In the genomic region with DNA sequence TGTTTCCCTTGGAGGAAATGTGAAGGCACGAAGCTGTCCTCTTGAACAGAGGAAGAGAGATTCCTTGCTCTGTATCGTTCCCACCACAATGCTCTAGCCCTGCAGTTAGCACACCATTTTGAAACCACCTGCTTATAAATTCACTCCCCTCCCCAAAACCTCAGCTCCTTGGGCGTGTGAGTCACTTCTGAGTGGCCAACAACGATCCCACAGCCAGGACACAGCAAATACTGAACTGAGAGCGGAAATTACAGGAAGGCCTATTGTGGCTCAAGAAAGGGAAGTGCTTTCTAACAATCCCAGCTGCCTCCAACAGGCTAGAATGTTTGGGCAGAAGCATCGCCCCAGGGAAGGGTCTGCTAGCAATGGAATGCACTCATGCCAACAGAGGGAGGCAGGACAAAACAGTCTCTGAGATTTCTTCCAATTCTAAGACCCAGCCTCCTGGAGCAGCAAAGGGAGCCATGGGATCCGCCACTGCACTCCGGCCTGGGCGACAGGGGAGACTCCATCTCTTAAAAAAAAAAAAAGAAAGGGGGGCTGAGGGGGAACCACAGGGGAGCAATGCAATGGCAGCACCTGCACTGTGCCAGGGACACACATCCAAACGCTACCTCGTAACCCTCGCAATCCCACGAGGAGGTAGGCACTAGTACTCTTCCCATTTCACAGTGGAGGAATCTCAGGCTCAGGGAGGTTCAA, we compare ENCODE assay signal across 9 cellular contexts. TPM values are rescaled to one million over a fixed set of nuclear protein-coding genes. Genes with fewer than 3 reads are reported as not detected.
DNase-seq lines count a peak whose midpoint lies in the region; ATAC-seq and TF ChIP-seq lines count a peak whose summit lies in the region.
"Had no signal": no experiment of that assay in that cellular context is flagged by ENCODE, and none has a peak within 500 bp of the region (broad histone marks: within the 10 kb centered on the region; RNA-seq: fewer than 3 reads in every experiment).

No MANE protein-coding gene starts in this region.

- TF ChIP-seq EP300 in upper lobe of left lung (IDR thresholded peaks at IDR 0.05), result no peak

- H3K4me1 ChIP-seq in upper lobe of left lung (peaks cover 39 to 59% (median 48%) of the 10 kb centered on the region in 4 donors), BE2C (no peaks in the 10 kb centered on the region)

- no peak for TF ChIP-seq CTCF in upper lobe of left lung (IDR thresholded peaks at IDR 0.05)
- no peak for TF ChIP-seq CTCF in BE2C (IDR thresholded peaks at IDR 0.05; ENCODE audit: low read depth, low read length)

- H3K27ac Mint-ChIP-seq in activated naive CD4-positive, alpha-beta T cell treated with anti-CD3 and anti-CD28 coated beads, Interleukin-2, amount 10 ng/mL, durations not matched to agents 7 days and 5 days, result no peak overlapping the region
- H3K27ac Mint-ChIP-seq in activated naive CD4-positive, alpha-beta T cell treated with anti-CD3 and anti-CD28 coated beads for 36 hours, result no peak overlapping the region
- H3K27ac Mint-ChIP-seq in activated CD4-positive, alpha-beta memory T cell treated with anti-CD3 and anti-CD28 coated beads, Interleukin-2, amount 10 ng/mL, durations not matched to agents 7 days and 5 days, result peak overlapping the region; percentile 44

- H3K27me3 ChIP-seq in upper lobe of left lung (no peaks in the 10 kb centered on the region), BE2C (no peaks in the 10 kb centered on the region)

- H3K27ac ChIP-seq in upper lobe of left lung, result peak overlapping the region; percentile 35 to 98 (median 96)

- intact Hi-C loops in activated naive CD4-positive, alpha-beta T cell treated with anti-CD3 and anti-CD28 coated beads for 36 hours (cut with micrococcal nuclease), result loop anchor here (5.0 kb wide), 1 partner anchor 640 kb away; a partner anchor contains a TSS

- no peaks in the 10 kb centered on the region for H3K9me3 Mint-ChIP-seq in activated naive CD4-positive, alpha-beta T cell treated with anti-CD3 and anti-CD28 coated beads, Interleukin-2, amount 10 ng/mL, durations not matched to agents 7 days and 5 days
- H3K9me3 Mint-ChIP-seq in activated naive CD4-positive, alpha-beta T cell treated with anti-CD3 and anti-CD28 coated beads for 36 hours, result no peaks in the 10 kb centered on the region
- H3K9me3 Mint-ChIP-seq in activated CD4-positive, alpha-beta memory T cell treated with anti-CD3 and anti-CD28 coated beads, Interleukin-2, amount 10 ng/mL, durations not matched to agents 7 days and 5 days, result no peaks in the 10 kb centered on the region

- no peaks in the 10 kb centered on the region for H3K36me3 Mint-ChIP-seq in activated naive CD4-positive, alpha-beta T cell treated with anti-CD3 and anti-CD28 coated beads, Interleukin-2, amount 10 ng/mL, durations not matched to agents 7 days and 5 days
- H3K36me3 Mint-ChIP-seq in activated naive CD4-positive, alpha-beta T cell treated with anti-CD3 and anti-CD28 coated beads for 36 hours (ENCODE audit: low read depth), result no peaks in the 10 kb centered on the region
- H3K36me3 Mint-ChIP-seq in activated CD4-positive, alpha-beta memory T cell treated with anti-CD3 and anti-CD28 coated beads, Interleukin-2, amount 10 ng/mL, durations not matched to agents 7 days and 5 days (ENCODE audit: low read depth), result no peaks in the 10 kb centered on the region

- H3K9me3 ChIP-seq in upper lobe of left lung, result no peaks in the 10 kb centered on the region
- H3K9me3 ChIP-seq in BE2C, result no peaks in the 10 kb centered on the region

- H3K4me3 Mint-ChIP-seq in activated naive CD4-positive, alpha-beta T cell treated with anti-CD3 and anti-CD28 coated beads, Interleukin-2, amount 10 ng/mL, durations not matched to agents 7 days and 5 days, result peak overlapping the region; percentile 3
- no peak overlapping the region for H3K4me3 Mint-ChIP-seq in activated naive CD4-positive, alpha-beta T cell treated with anti-CD3 and anti-CD28 coated beads for 36 hours
- H3K4me3 Mint-ChIP-seq in activated CD4-positive, alpha-beta memory T cell treated with anti-CD3 and anti-CD28 coated beads, Interleukin-2, amount 10 ng/mL, durations not matched to agents 7 days and 5 days, result peak overlapping the region; percentile 12

- H3K36me3 ChIP-seq in upper lobe of left lung (no peaks in the 10 kb centered on the region), BE2C (no peaks in the 10 kb centered on the region)

- H3K27me3 Mint-ChIP-seq in activated naive CD4-positive, alpha-beta T cell treated with anti-CD3 and anti-CD28 coated beads, Interleukin-2, amount 10 ng/mL, durations not matched to agents 7 days and 5 days, result no peaks in the 10 kb centered on the region
- H3K27me3 Mint-ChIP-seq in activated naive CD4-positive, alpha-beta T cell treated with anti-CD3 and anti-CD28 coated beads for 36 hours (ENCODE audit: low read depth), result no peaks in the 10 kb centered on the region
- H3K27me3 Mint-ChIP-seq in activated CD4-positive, alpha-beta memory T cell treated with anti-CD3 and anti-CD28 coated beads, Interleukin-2, amount 10 ng/mL, durations not matched to agents 7 days and 5 days, result no peaks in the 10 kb centered on the region

- WGBS in upper lobe of left lung, 2 donors, result 56 to 63% methylated on average over 13 of the region's 13 CpGs

- CTCF ChIA-PET in activated naive CD4-positive, alpha-beta T cell treated with anti-CD3 and anti-CD28 coated beads, Interleukin-2, amount 10 ng/mL, durations not matched to agents 7 days and 5 days (lab: Charles Lee), result interaction anchor here (1.6 kb wide), 1 partner anchor 20 kb away, joined by 7 read pairs; no protein-coding TSS in a partner anchor
- CTCF ChIA-PET in activated naive CD4-positive, alpha-beta T cell treated with anti-CD3 and anti-CD28 coated beads for 36 hours (lab: Charles Lee), result interaction anchor here (0.6 to 5.3 kb wide), 2 partner anchors 20 to 75 kb away, joined by 4 to 35 read pairs; no protein-coding TSS in a partner anchor
- CTCF ChIA-PET in activated CD4-positive, alpha-beta memory T cell treated with anti-CD3 and anti-CD28 coated beads, Interleukin-2, amount 10 ng/mL, durations not matched to agents 7 days and 5 days (lab: Charles Lee), result interaction anchor here (1.3 to 4.9 kb wide), 3 partner anchors 20 to 40 kb away, joined by 3 to 44 read pairs (median 8); no protein-coding TSS in a partner anchor

- POLR2A ChIA-PET in activated CD4-positive, alpha-beta memory T cell treated with anti-CD3 and anti-CD28 coated beads, Interleukin-2, amount 10 ng/mL, durations not matched to agents 7 days and 5 days (lab: Charles Lee), result interaction anchor here (1.1 to 7.7 kb wide), 6 partner anchors 10 to 314 kb away, joined by 3 to 71 read pairs (median 4); a partner anchor contains a TSS

- TF ChIP-seq POLR2A in upper lobe of left lung (IDR thresholded peaks at IDR 0.05), result peak in 1 of 4 donors; percentile 54

- peak overlapping the region in 1 of 4 donors; percentile 65 for H3K4me3 ChIP-seq in upper lobe of left lung
- no peak overlapping the region for H3K4me3 ChIP-seq in BE2C (ENCODE audit: low read depth, low read length)

- ATAC-seq in upper lobe of left lung (ENCODE audit: low FRiP score in 2 of 2), result peak in 1 of 2 donors; percentile 18

- peaks cover 25% of the 10 kb centered on the region for H3K4me1 Mint-ChIP-seq in activated naive CD4-positive, alpha-beta T cell treated with anti-CD3 and anti-CD28 coated beads, Interleukin-2, amount 10 ng/mL, durations not matched to agents 7 days and 5 days
- peaks cover 18% of the 10 kb centered on the region for H3K4me1 Mint-ChIP-seq in activated naive CD4-positive, alpha-beta T cell treated with anti-CD3 and anti-CD28 coated beads for 36 hours (ENCODE audit: low read depth)
- H3K4me1 Mint-ChIP-seq in activated CD4-positive, alpha-beta memory T cell treated with anti-CD3 and anti-CD28 coated beads, Interleukin-2, amount 10 ng/mL, durations not matched to agents 7 days and 5 days, result peaks cover 32% of the 10 kb centered on the region

- no peak for DNase-seq in activated naive CD4-positive, alpha-beta T cell treated with anti-CD3 and anti-CD28 coated beads, Interleukin-2, amount 10 ng/mL, durations not matched to agents 7 days and 5 days
- no peak for DNase-seq in activated naive CD4-positive, alpha-beta T cell treated with anti-CD3 and anti-CD28 coated beads for 36 hours
- peak; percentile 35 for DNase-seq in activated CD4-positive, alpha-beta memory T cell treated with anti-CD3 and anti-CD28 coated beads, Interleukin-2, amount 10 ng/mL, durations not matched to agents 7 days and 5 days
- DNase-seq in islet precursor cell (peak; percentile 98), upper lobe of left lung (peak in 1 of 2 donors; percentile 86), SK-N-DZ (ENCODE audit: low spot score) (no peak), NCI-H146 treated with DMSO at 0.1 percent for 48 hours (lab: John Stamatoyannopoulos, UW; ENCODE audit: unreplicated experiment) (no peak), BE2C (no peak)

RNA-seq across cellular contexts. Expression of a gene that starts 1.9 kb away (rescaled TPM):
- 1 to 10 TPM; 4.5 to 4.9 TPM for total RNA-seq in activated naive CD4-positive, alpha-beta T cell treated with anti-CD3 and anti-CD28 coated beads for 36 hours
- total RNA-seq in activated CD4-positive, alpha-beta memory T cell treated with anti-CD3 and anti-CD28 coated beads, Interleukin-2, amount 10 ng/mL, durations not matched to agents 7 days and 5 days, result 1 to 10 TPM; 4.3 to 5.6 TPM
- total RNA-seq in upper lobe of left lung, result 10 to 100 TPM; 10.7 to 46.1 (median 19.7) TPM
- 4.8 and 7.3 TPM in 2 replicates for polyA plus RNA-seq in SK-N-DZ (2014; cell fraction: cytosol; rRNA removed)
- polyA plus RNA-seq in SK-N-DZ (2014; cell fraction: nucleus; rRNA removed), result 3.3 and 5.8 TPM in 2 replicates
- 1.3 TPM for polyA plus RNA-seq in BE2C (2012; ENCODE audit: insufficient read depth, insufficient read length, low read depth)

RNA-seq across cellular contexts. Expression of a gene that starts 2.1 kb away (rescaled TPM):
- total RNA-seq in activated naive CD4-positive, alpha-beta T cell treated with anti-CD3 and anti-CD28 coated beads for 36 hours, result 100 to 1,000 TPM; 143 to 155 TPM
- 10 to 100 TPM; 20.8 to 21.2 TPM for total RNA-seq in activated CD4-positive, alpha-beta memory T cell treated with anti-CD3 and anti-CD28 coated beads, Interleukin-2, amount 10 ng/mL, durations not matched to agents 7 days and 5 days
- 10 to 100 TPM in 4 of 6 donors, 1 to 10 TPM in 2; 4.6 to 29.3 (median 13.0) TPM for total RNA-seq in upper lobe of left lung
- not detected in 2 replicates for polyA plus RNA-seq in SK-N-DZ (2014; cell fraction: cytosol; rRNA removed)
- polyA plus RNA-seq in SK-N-DZ (2014; cell fraction: nucleus; rRNA removed), result 3.8 and 9.8 TPM in 2 replicates
- not detected for polyA plus RNA-seq in BE2C (2012; ENCODE audit: insufficient read depth, insufficient read length, low read depth)

RNA-seq across cellular contexts. Expression of a gene that starts 58.6 kb away (rescaled TPM):
- total RNA-seq in activated naive CD4-positive, alpha-beta T cell treated with anti-CD3 and anti-CD28 coated beads for 36 hours, result not detected
- not detected for total RNA-seq in activated CD4-positive, alpha-beta memory T cell treated with anti-CD3 and anti-CD28 coated beads, Interleukin-2, amount 10 ng/mL, durations not matched to agents 7 days and 5 days
- not detected for total RNA-seq in upper lobe of left lung
- polyA plus RNA-seq in SK-N-DZ (2014; cell fraction: cytosol; rRNA removed), result not detected in 2 replicates
- not detected in 2 replicates for polyA plus RNA-seq in SK-N-DZ (2014; cell fraction: nucleus; rRNA removed)
- polyA plus RNA-seq in BE2C (2012; ENCODE audit: insufficient read depth, insufficient read length, low read depth), result not detected
- polyA plus RNA-seq: BJ had no signal

Comparison
In these comparisons a context has a peak if more than half of its experiments do, and no peak if none do; other contexts are left out.
1. DNase-seq: peak in activated CD4-positive, alpha-beta memory T cell treated with anti-CD3 and anti-CD28 coated beads, Interleukin-2, amount 10 ng/mL, durations not matched to agents 7 days and 5 days (single experiment) and islet precursor cell (single experiment); none in activated naive CD4-positive, alpha-beta T cell treated with anti-CD3 and anti-CD28 coated beads, Interleukin-2, amount 10 ng/mL, durations not matched to agents 7 days and 5 days (single experiment), activated naive CD4-positive, alpha-beta T cell treated with anti-CD3 and anti-CD28 coated beads for 36 hours (single experiment), SK-N-DZ (single experiment), NCI-H146 treated with DMSO at 0.1 percent for 48 hours (single experiment) and BE2C (single experiment).
2. RNA of a gene that starts 2.1 kb away (total RNA-seq): 143 to 155 TPM in activated naive CD4-positive, alpha-beta T cell treated with anti-CD3 and anti-CD28 coated beads for 36 hours; 20.8 to 21.2 TPM in activated CD4-positive, alpha-beta memory T cell treated with anti-CD3 and anti-CD28 coated beads, Interleukin-2, amount 10 ng/mL, durations not matched to agents 7 days and 5 days and 4.6 to 29.3 TPM in upper lobe of left lung; every median in the first group is over 4 times any median in the second.